In genomic region chr1:56394298-56394697, GRCh38 we compare ENCODE assay signal across 21 cellular contexts.
"Had no signal": no experiment of that assay in that cellular context is flagged by ENCODE, and none has a peak within 500 bp of the region (broad histone marks: within the 10 kb centered on the region; RNA-seq: fewer than 3 reads in every experiment).

No MANE protein-coding gene starts in this region.

- H3K4me2 ChIP-seq: hepatocyte had no signal

- H3K27me3 ChIP-seq: hepatocyte, sigmoid colon, upper lobe of right lung, vagina had no signal

- ATAC-seq: lower lobe of right lung; natural killer cell treated with Interleukin-12 subunit alpha and Interleukin-12 subunit beta and Interleukin-15 and Interleukin-18, amount 100 ng/mL, for 72 hours; stimulated activated effector memory CD8-positive, alpha-beta T cell treated with anti-CD3 and anti-CD28 coated beads, Interleukin-12 subunit alpha, Interleukin-12 subunit beta, amount 100 ng/mL, for 72 hours; stimulated activated naive CD8-positive, alpha-beta T cell treated with anti-CD3 and anti-CD28 coated beads, Interleukin-15, amount 100 ng/mL, for 72 hours; upper lobe of right lung had no signal

- H3K4me1 ChIP-seq: lower lobe of right lung, parathyroid adenoma, psoas muscle, sigmoid colon, vagina had no signal

- H3K9ac ChIP-seq: parathyroid adenoma had no signal

- H3K27ac ChIP-seq: coronary artery, hepatocyte, lower lobe of right lung, parathyroid adenoma, psoas muscle, sigmoid colon, upper lobe of right lung, vagina had no signal

- DNase-seq: central memory CD4-positive, alpha-beta T cell; effector CD4-positive, alpha-beta T cell; foreskin fibroblast; kidney; lower lobe of right lung; sigmoid colon; small intestine; stimulated activated CD4-positive, alpha-beta T cell treated with anti-CD3 and anti-CD28 coated beads, Interleukin-12 subunit alpha, Interleukin-12 subunit beta, amount 100 ng/mL, for 4 hours; stimulated activated CD4-positive, alpha-beta T cell treated with anti-CD3 and anti-CD28 coated beads, Interleukin-2, amount 100 ng/mL, for 48 hours; stimulated activated CD8-positive, alpha-beta memory T cell treated with anti-CD3 and anti-CD28 coated beads, Interleukin-4, amount 100 ng/mL, for 48 hours; stimulated activated naive CD8-positive, alpha-beta T cell treated with anti-CD3 and anti-CD28 coated beads, Interleukin-15, amount 100 ng/mL, for 72 hours; substantia nigra; upper lobe of right lung had no signal

- H3K36me3 ChIP-seq: lower lobe of right lung, sigmoid colon, thoracic aorta, upper lobe of right lung, vagina had no signal

- H2AFZ ChIP-seq: hepatocyte, parathyroid adenoma had no signal

- H3K9me3 ChIP-seq: lower lobe of right lung, psoas muscle, sigmoid colon, thoracic aorta, upper lobe of right lung, vagina had no signal

- H3K4me3 ChIP-seq: coronary artery, hepatocyte, lower lobe of right lung, psoas muscle, sigmoid colon, thoracic aorta, upper lobe of right lung, vagina had no signal
